In genomic region chr11:65988791-65989592, GRCh38 we compare ENCODE assay signal across 8 cellular contexts. TPM values are rescaled to one million over a fixed set of nuclear protein-coding genes. Genes with fewer than 3 reads are reported as not detected.
A peak's percentile ranks its signal among the peaks of the same experiment; 100 is the strongest.
DNase-seq lines count a peak whose midpoint lies in the region; ATAC-seq and TF ChIP-seq lines count a peak whose summit lies in the region.

No MANE protein-coding gene starts in this region.

- ATAC-seq in GM21737 (IDR thresholded peaks at IDR 0.05; ENCODE audit: unreplicated experiment): peak; percentile 90
- peak; percentile 96 for ATAC-seq in naive B cell (ENCODE audit: low read depth in 2 of 2)
- ATAC-seq in stimulated activated memory B cell treated with anti-CD40 and anti-IgM and Interleukin-4, amounts not matched to agents 10 μg/mL and 1 μg/mL and 100 μg/mL, for 72 hours: peak; percentile 99

- H3K27me3 Mint-ChIP-seq in naive B cell: no peaks in the 10 kb centered on the region
- H3K27me3 Mint-ChIP-seq in stimulated activated memory B cell treated with anti-CD40 and anti-IgM and Interleukin-4, amounts not matched to agents 10 μg/mL and 1 μg/mL and 100 μg/mL, for 72 hours: no peaks in the 10 kb centered on the region

- H3K4me3 Mint-ChIP-seq in naive B cell: peak overlapping the region in 1 of 8 donors; percentile 2
- H3K4me3 Mint-ChIP-seq in stimulated activated memory B cell treated with anti-CD40 and anti-IgM and Interleukin-4, amounts not matched to agents 10 μg/mL and 1 μg/mL and 100 μg/mL, for 72 hours: no peak overlapping the region

- peaks cover 7 to 14% (median 11%) of the 10 kb centered on the region in 3 donors for H3K4me1 Mint-ChIP-seq in naive B cell
- H3K4me1 Mint-ChIP-seq in stimulated activated memory B cell treated with anti-CD40 and anti-IgM and Interleukin-4, amounts not matched to agents 10 μg/mL and 1 μg/mL and 100 μg/mL, for 72 hours: peaks cover 7% of the 10 kb centered on the region

- H3K27me3 ChIP-seq in KMS-11 (ENCODE audit: insufficient read depth, low read depth): no peaks in the 10 kb centered on the region

- H3K4me3 ChIP-seq in KMS-11 (IDR thresholded peaks at IDR 0.05; ENCODE audit: insufficient read depth, low read depth, low read length): no peak overlapping the region

- H3K27ac ChIP-seq in KMS-11 (no peak overlapping the region; the same call in 1 of the 2 replicates), epithelial cell of prostate (no peak overlapping the region)

- no peak overlapping the region for H3K9ac ChIP-seq in KMS-11

- H3K4me2 ChIP-seq in KMS-11: 0 out of 2 replicates have a peak overlapping the region, but pooled peaks have one; percentile 3

- H3K36me3 ChIP-seq in KMS-11 (ENCODE audit: insufficient read depth): no peaks in the 10 kb centered on the region

- H3K79me2 ChIP-seq in KMS-11 (ENCODE audit: insufficient read depth, low read depth): no peaks in the 10 kb centered on the region

- no peaks in the 10 kb centered on the region for H4K20me1 ChIP-seq in KMS-11 (ENCODE audit: insufficient read depth)

- TF ChIP-seq CTCF in KMS-11 (conservative IDR thresholded peaks at IDR 0.05; ENCODE audit: low read depth, low read length): peak; percentile 99

- peak overlapping the region; percentile 59 to 92 (median 86) for H3K27ac Mint-ChIP-seq in naive B cell
- peak overlapping the region; percentile 70 for H3K27ac Mint-ChIP-seq in stimulated activated memory B cell treated with anti-CD40 and anti-IgM and Interleukin-4, amounts not matched to agents 10 μg/mL and 1 μg/mL and 100 μg/mL, for 72 hours

- peaks cover 3% of the 10 kb centered on the region for H3K4me1 ChIP-seq in KMS-11 (ENCODE audit: low read depth, poor library complexity, severe bottlenecking)

- H3K9me3 Mint-ChIP-seq in naive B cell: no peaks in the 10 kb centered on the region
- no peaks in the 10 kb centered on the region for H3K9me3 Mint-ChIP-seq in stimulated activated memory B cell treated with anti-CD40 and anti-IgM and Interleukin-4, amounts not matched to agents 10 μg/mL and 1 μg/mL and 100 μg/mL, for 72 hours

- H3K36me3 Mint-ChIP-seq in naive B cell: no peaks in the 10 kb centered on the region
- H3K36me3 Mint-ChIP-seq in stimulated activated memory B cell treated with anti-CD40 and anti-IgM and Interleukin-4, amounts not matched to agents 10 μg/mL and 1 μg/mL and 100 μg/mL, for 72 hours: peaks cover 6% of the 10 kb centered on the region

- H2AFZ ChIP-seq in KMS-11 (ENCODE audit: low read depth): no peak overlapping the region

- DNase-seq in DMS53 (lab: John Stamatoyannopoulos, UW): peak; percentile 96
- peak; percentile 66 for DNase-seq in OCI-M2 (lab: John Stamatoyannopoulos, UW; ENCODE audit: unreplicated experiment)
- peak; percentile 86 for DNase-seq in activated T-cell treated with anti-CD3 and anti-CD28 coated beads for 24 hours (ENCODE audit: low read depth)
- peak; percentile 60 for DNase-seq in epithelial cell of prostate (ENCODE audit: low read depth, low spot score)
- DNase-seq in naive B cell: peak; percentile 92

RNA-seq across cellular contexts. Expression of gene EIF1AD, which starts 13.0 kb away (rescaled TPM):
- 10 to 100 TPM in 5 of 6 donors, 1 to 10 TPM in 1; 4.9 to 34.2 (median 20.1) TPM for polyA plus RNA-seq in naive B cell (ENCODE audit: low read depth in 6 of 6)

RNA-seq across cellular contexts. Expression of gene BANF1, which starts 13.3 kb away (rescaled TPM):
- polyA plus RNA-seq in naive B cell (ENCODE audit: low read depth in 6 of 6): 100 to 1,000 TPM; 162 to 247 (median 189) TPM

RNA-seq across cellular contexts. Expression of gene CST6, which starts 22.8 kb away (rescaled TPM):
- polyA plus RNA-seq in naive B cell (ENCODE audit: low read depth in 6 of 6): not detected

RNA-seq across cellular contexts. Expression of gene SART1, which starts 27.5 kb away (rescaled TPM):
- polyA plus RNA-seq in naive B cell (ENCODE audit: low read depth in 6 of 6): 10 to 100 TPM; 13.9 to 39.7 (median 18.3) TPM

RNA-seq across cellular contexts. Expression of gene CATSPER1, which starts 37.3 kb away (rescaled TPM):
- under 1 TPM in 1 of 6 donors, not detected in 5; 0.11 TPM for polyA plus RNA-seq in naive B cell (ENCODE audit: low read depth in 6 of 6)
